In genomic region chr5:161230222-161230621, GRCh38 we compare ENCODE assay signal across 18 cellular contexts.
DNase-seq lines count a peak whose midpoint lies in the region; ATAC-seq and TF ChIP-seq lines count a peak whose summit lies in the region.
"Had no signal": no experiment of that assay in that cellular context is flagged by ENCODE, and none has a peak within 500 bp of the region (broad histone marks: within the 10 kb centered on the region; RNA-seq: fewer than 3 reads in every experiment).

No MANE protein-coding gene starts in this region.

- no peak overlapping the region for H3K9ac ChIP-seq in mammary epithelial cell (ENCODE audit: insufficient read depth, low read length)
- H3K9ac ChIP-seq in neuronal stem cell (ENCODE audit: low read depth, low read length, poor library complexity), result no peak overlapping the region

- no peak for ATAC-seq in GM19452 (IDR thresholded peaks at IDR 0.05; ENCODE audit: unreplicated experiment)
- ATAC-seq: natural killer cell; stimulated activated naive CD8-positive, alpha-beta T cell treated with anti-CD3 and anti-CD28 coated beads, Interleukin-15, amount 100 ng/mL, for 72 hours had no signal

- DNase-seq in HT-29 (ENCODE audit: low spot score) (peak; percentile 17), NCI-H2081 treated with DMSO at 0.1 percent for 48 hours (lab: John Stamatoyannopoulos, UW) (peak; percentile 70), mammary epithelial cell (peak; percentile 8), neuronal stem cell (ENCODE audit: low spot score) (no peak), RWPE1 (ENCODE audit: low spot score) (no peak), T-helper 1 cell (no peak), GM10266 (ENCODE audit: extremely low spot score) (no peak)
- DNase-seq: activated CD4-positive, alpha-beta T cell treated with anti-CD3 and anti-CD28 coated beads, Interleukin-2, amount 50 U/mL, for 4 hours; activated gamma-delta T cell; BE2C; effector CD8-positive, alpha-beta T cell; kidney; natural killer cell; NCI-H2107; right lobe of liver; stimulated activated naive CD8-positive, alpha-beta T cell treated with anti-CD3 and anti-CD28 coated beads, Interleukin-15, amount 100 ng/mL, for 72 hours had no signal

- CTCF ChIA-PET in mammary epithelial cell (lab: Charles Lee; ENCODE audit: low non-redundant PET), result no interaction called here
- CTCF ChIA-PET in RWPE1 (lab: Yijun Ruan, JAX), result no interaction called here

- H3K36me3 ChIP-seq in mammary epithelial cell (ENCODE audit: insufficient read depth, low read length) (no peaks in the 10 kb centered on the region), neuronal stem cell (replicated peaks in 1 of 2; ENCODE audit: control insufficient read depth in 2 of 2, insufficient read depth in 2 of 2, low read length in 2 of 2) (no peaks in the 10 kb centered on the region)
- H3K36me3 ChIP-seq: BE2C, Peyer's patch, right lobe of liver had no signal

- POLR2A ChIA-PET in RWPE1 (lab: Yijun Ruan, JAX; ENCODE audit: low non-redundant PET), result no interaction called here

- H3K27ac ChIP-seq in mammary epithelial cell (ENCODE audit: insufficient read depth, low read depth, low read length) (no peak overlapping the region), neuronal stem cell (replicated peaks; ENCODE audit: low read length) (no peak overlapping the region), RWPE1 (no peak overlapping the region)
- H3K27ac ChIP-seq: Peyer's patch, right lobe of liver had no signal

- dilution Hi-C loops in mammary epithelial cell (cut with HindIII; ENCODE audit: low sequenced_read_pairs), result loop anchor here (5.0 kb wide), 1 partner anchor 88 kb away; no protein-coding TSS in a partner anchor

- H2BK12ac ChIP-seq in neuronal stem cell (ENCODE audit: low read length), result no peak overlapping the region

- no peak overlapping the region for H3K23ac ChIP-seq in neuronal stem cell (ENCODE audit: low read depth, low read length, poor library complexity)

- no peak overlapping the region for H2BK5ac ChIP-seq in neuronal stem cell (ENCODE audit: low read length)

- no peak overlapping the region for H2BK15ac ChIP-seq in neuronal stem cell (ENCODE audit: low read length)

- no peaks in the 10 kb centered on the region for H4K20me1 ChIP-seq in mammary epithelial cell (ENCODE audit: insufficient read depth, low read length)

- intact Hi-C loops in mammary epithelial cell (cut with micrococcal nuclease), result no loop called here

- H2BK120ac ChIP-seq in neuronal stem cell (ENCODE audit: low read depth, low read length), result no peak overlapping the region

- H3K79me2 ChIP-seq in mammary epithelial cell (ENCODE audit: insufficient read depth, low read length), result no peaks in the 10 kb centered on the region

- BruUV-seq in mammary epithelial cell (replicated peaks; lab: Mats Ljungman, UMichigan), result no TSS peak

- H3K79me1 ChIP-seq in neuronal stem cell (ENCODE audit: low read depth, low read length), result no peaks in the 10 kb centered on the region

- no peak overlapping the region for H4K8ac ChIP-seq in neuronal stem cell (ENCODE audit: low read depth, low read length)

- WGBS in mammary epithelial cell (ENCODE audit: low coverage, missing lambda C conversion rate), result 66% methylated on average over 3 of the region's 3 CpGs
- no CpG with 5 or more reads among the region's 3 CpGs for WGBS in neuronal stem cell (ENCODE audit: extremely low coverage in 2 of 2, insufficient read length in 2 of 2, insufficient replicate concordance in 1 of 2), 2 donors

- H3K27me3 ChIP-seq in mammary epithelial cell (ENCODE audit: insufficient read depth, low read length), result no peaks in the 10 kb centered on the region
- H3K27me3 ChIP-seq in neuronal stem cell (ENCODE audit: control insufficient read depth in 3 of 3, insufficient read depth in 3 of 3, low read depth in 1 of 3, low read length in 3 of 3), result peaks cover 0 to 4% (median 0%) of the 10 kb centered on the region in 3 experiments
- H3K27me3 ChIP-seq: BE2C, Peyer's patch, right lobe of liver had no signal

- no peaks in the 10 kb centered on the region for H3K9me3 ChIP-seq in mammary epithelial cell (replicated peaks; ENCODE audit: insufficient read depth, low read length)
- no peaks in the 10 kb centered on the region for H3K9me3 ChIP-seq in neuronal stem cell (replicated peaks in 1 of 2; ENCODE audit: control insufficient read depth in 2 of 2, insufficient read depth in 1 of 2, low read depth in 1 of 2, low read length in 2 of 2)
- H3K9me3 ChIP-seq: BE2C, Peyer's patch, right lobe of liver had no signal

- TF ChIP-seq CTCF in mammary epithelial cell (conservative IDR thresholded peaks at IDR 0.05 in 1 of 2, IDR thresholded peaks at IDR 0.05 in 1 of 2; ENCODE audit: extremely low read depth in 1 of 2, insufficient read depth in 1 of 2, low read depth in 1 of 2, low read length in 2 of 2), result no peak
- no peak for TF ChIP-seq CTCF in RWPE1 (conservative IDR thresholded peaks at IDR 0.05; ENCODE audit: low read depth)
- no peak for TF ChIP-seq CTCF in GM10266 (IDR thresholded peaks at IDR 0.05; ENCODE audit: control insufficient read depth, insufficient read depth, low read depth, missing control alignments)

- H3K4me3 ChIP-seq in mammary epithelial cell (replicated peaks in 1 of 3; ENCODE audit: insufficient read depth in 1 of 3, low read depth in 2 of 3, low read length in 3 of 3), result no peak overlapping the region
- H3K4me3 ChIP-seq in neuronal stem cell (ENCODE audit: low read length in 2 of 2), result no peak overlapping the region
- H3K4me3 ChIP-seq: Peyer's patch, right lobe of liver had no signal

- no peak overlapping the region for H4K91ac ChIP-seq in neuronal stem cell (ENCODE audit: low read depth, low read length, poor library complexity)

- H2AK5ac ChIP-seq in neuronal stem cell (ENCODE audit: low read depth, low read length), result no peak overlapping the region

- no peak overlapping the region for H3K14ac ChIP-seq in neuronal stem cell (ENCODE audit: low read length)

- no peak overlapping the region for H3K18ac ChIP-seq in neuronal stem cell (ENCODE audit: low read length)

- in situ Hi-C loops in mammary epithelial cell (cut with MboI; ENCODE audit: low sequenced_read_pairs in 2 of 2), result no loop called here

- H3K4ac ChIP-seq in neuronal stem cell (ENCODE audit: low read length), result peak overlapping the region; percentile 27

- no peak overlapping the region for H3K4me2 ChIP-seq in mammary epithelial cell (ENCODE audit: insufficient read depth, low read depth, low read length)
- no peak overlapping the region for H3K4me2 ChIP-seq in neuronal stem cell (ENCODE audit: insufficient read depth, low read length, poor library complexity, severe bottlenecking)

- H3K4me1 ChIP-seq in mammary epithelial cell (ENCODE audit: insufficient read depth, low read length) (no peaks in the 10 kb centered on the region), neuronal stem cell (ENCODE audit: control insufficient read depth in 2 of 2, insufficient read depth in 1 of 2, low read depth in 1 of 2, low read length in 2 of 2) (peaks cover 0 to 3% of the 10 kb centered on the region in 2 donors)
- H3K4me1 ChIP-seq: BE2C, Peyer's patch, right lobe of liver had no signal

- H2AFZ ChIP-seq in mammary epithelial cell (ENCODE audit: low read depth, low read length), result no peak overlapping the region
- no peak overlapping the region for H2AFZ ChIP-seq in neuronal stem cell (ENCODE audit: low read length)

Comparison
In these comparisons a context has a peak if more than half of its experiments do, and no peak if none do; other contexts are left out.
1. DNase-seq: peak in HT-29 (single experiment), NCI-H2081 treated with DMSO at 0.1 percent for 48 hours (single experiment) and mammary epithelial cell (single experiment); none in neuronal stem cell (single experiment), RWPE1 (single experiment), T-helper 1 cell (0 of 5) and GM10266 (single experiment).